In the genomic region with DNA sequence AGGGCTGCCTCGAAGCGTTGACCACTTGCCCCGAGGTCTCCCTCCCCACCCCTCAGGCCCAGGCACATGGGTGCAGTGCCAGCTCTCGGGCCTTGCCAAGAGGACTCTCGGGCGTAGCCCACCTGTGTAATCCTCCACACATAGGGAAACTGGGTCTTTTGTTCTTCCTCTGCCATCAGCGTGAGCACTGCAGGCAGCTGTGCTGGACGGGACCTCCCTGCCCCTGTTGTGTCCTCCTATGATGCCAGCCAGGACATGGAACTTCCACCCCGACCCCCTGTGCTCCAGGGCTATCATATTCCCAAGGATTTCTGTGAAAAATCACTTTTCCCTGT, we compare ENCODE assay signal across 22 cellular contexts.
"Had no signal": no experiment of that assay in that cellular context is flagged by ENCODE, and none has a peak within 500 bp of the region (broad histone marks: within the 10 kb centered on the region; RNA-seq: fewer than 3 reads in every experiment).

No MANE protein-coding gene starts in this region.

- FAIRE-seq: endothelial cell of umbilical vein had no signal

- H3K9me3 Mint-ChIP-seq: activated CD4-positive, alpha-beta memory T cell treated with anti-CD3 and anti-CD28 coated beads, Interleukin-2, amount 10 ng/mL, durations not matched to agents 7 days and 5 days; activated CD4-positive, alpha-beta T cell treated with anti-CD3 and anti-CD28 coated beads, Interleukin-2, amount 10 ng/mL, durations not matched to agents 24 days and 14 days; activated naive CD8-positive, alpha-beta T cell treated with anti-CD3 and anti-CD28 coated beads, Interleukin-2, amount 50 U/mL, for 24 hours; dendritic cell treated with granulocyte-macrophage colony-stimulating factor and Interleukin-4, amounts not matched to agents 40 ng/mL and 50 ng/mL, for 4 days; immature natural killer cell; memory B cell; T-helper 2 cell treated with Interferon-gamma antibody and Interleukin-4, amounts not matched to agents 5 μg/mL and 100 μg/mL, for 36 hours had no signal

- DNase-seq: activated CD4-positive, alpha-beta T cell treated with anti-CD3 and anti-CD28 coated beads, Interleukin-2, amount 10 ng/mL, durations not matched to agents 24 days and 14 days; activated CD8-positive, alpha-beta memory T cell treated with anti-CD3 and anti-CD28 coated beads, Interleukin-2, amount 10 ng/mL, durations not matched to agents 7 days and 5 days; activated gamma-delta T cell; activated T-cell treated with anti-CD3 and anti-CD28 coated beads for 4 hours; effector CD4-positive, alpha-beta T cell; foreskin melanocyte; glutamatergic neuron; immature natural killer cell; nephron progenitor cell; stimulated activated CD4-positive, alpha-beta T cell treated with anti-CD3 and anti-CD28 coated beads, Interleukin-12 subunit alpha, Interleukin-12 subunit beta, amount 100 ng/mL, for 4 hours; stimulated activated naive CD8-positive, alpha-beta T cell treated with anti-CD3 and anti-CD28 coated beads, Interleukin-15, Interleukin-2, amounts not matched to agents 100 U/mL and 50 U/mL, for 24 hours; upper lobe of left lung had no signal

- H3K27ac Mint-ChIP-seq: activated CD4-positive, alpha-beta memory T cell treated with anti-CD3 and anti-CD28 coated beads, Interleukin-2, amount 10 ng/mL, durations not matched to agents 7 days and 5 days; activated CD4-positive, alpha-beta T cell treated with anti-CD3 and anti-CD28 coated beads, Interleukin-2, amount 10 ng/mL, durations not matched to agents 24 days and 14 days; activated CD8-positive, alpha-beta memory T cell treated with anti-CD3 and anti-CD28 coated beads, Interleukin-2, amount 10 ng/mL, durations not matched to agents 7 days and 5 days; activated naive CD8-positive, alpha-beta T cell treated with anti-CD3 and anti-CD28 coated beads, Interleukin-2, amount 50 U/mL, for 24 hours; dendritic cell treated with granulocyte-macrophage colony-stimulating factor and Interleukin-4, amounts not matched to agents 40 ng/mL and 50 ng/mL, for 4 days; immature natural killer cell; memory B cell; T-helper 2 cell treated with Interferon-gamma antibody and Interleukin-4, amounts not matched to agents 5 μg/mL and 100 μg/mL, for 36 hours had no signal

- H3K9me3 ChIP-seq: upper lobe of left lung had no signal

- H3K27me3 ChIP-seq: cardiac muscle cell, hepatocyte, upper lobe of left lung had no signal

- H3K4me3 ChIP-seq: cardiac muscle cell, hepatocyte, upper lobe of left lung had no signal

- ATAC-seq: esophagus mucosa had no signal

- H3K4me2 ChIP-seq: hepatocyte had no signal

- H3K27me3 Mint-ChIP-seq: activated CD4-positive, alpha-beta memory T cell treated with anti-CD3 and anti-CD28 coated beads, Interleukin-2, amount 10 ng/mL, durations not matched to agents 7 days and 5 days; activated CD4-positive, alpha-beta T cell treated with anti-CD3 and anti-CD28 coated beads, Interleukin-2, amount 10 ng/mL, durations not matched to agents 24 days and 14 days; activated CD8-positive, alpha-beta memory T cell treated with anti-CD3 and anti-CD28 coated beads, Interleukin-2, amount 10 ng/mL, durations not matched to agents 7 days and 5 days; activated naive CD8-positive, alpha-beta T cell treated with anti-CD3 and anti-CD28 coated beads, Interleukin-2, amount 50 U/mL, for 24 hours; dendritic cell treated with granulocyte-macrophage colony-stimulating factor and Interleukin-4, amounts not matched to agents 40 ng/mL and 50 ng/mL, for 4 days; memory B cell had no signal

- H3K4me3 Mint-ChIP-seq: activated CD4-positive, alpha-beta memory T cell treated with anti-CD3 and anti-CD28 coated beads, Interleukin-2, amount 10 ng/mL, durations not matched to agents 7 days and 5 days; activated CD4-positive, alpha-beta T cell treated with anti-CD3 and anti-CD28 coated beads, Interleukin-2, amount 10 ng/mL, durations not matched to agents 24 days and 14 days; activated CD8-positive, alpha-beta memory T cell treated with anti-CD3 and anti-CD28 coated beads, Interleukin-2, amount 10 ng/mL, durations not matched to agents 7 days and 5 days; activated naive CD8-positive, alpha-beta T cell treated with anti-CD3 and anti-CD28 coated beads, Interleukin-2, amount 50 U/mL, for 24 hours; dendritic cell treated with granulocyte-macrophage colony-stimulating factor and Interleukin-4, amounts not matched to agents 40 ng/mL and 50 ng/mL, for 4 days; immature natural killer cell; memory B cell; nephron progenitor cell; T-helper 2 cell treated with Interferon-gamma antibody and Interleukin-4, amounts not matched to agents 5 μg/mL and 100 μg/mL, for 36 hours had no signal

- H3K4me1 Mint-ChIP-seq: immature natural killer cell had no signal

- H3K36me3 ChIP-seq: cardiac muscle cell had no signal

- H3K79me2 ChIP-seq: hepatocyte had no signal

- H2AFZ ChIP-seq: hepatocyte had no signal

- H3K27ac ChIP-seq: cardiac muscle cell, hepatocyte, upper lobe of left lung, VCaP had no signal

- H3K36me3 Mint-ChIP-seq: immature natural killer cell had no signal
